21 cellular contexts compared by ENCODE assay signal in the genomic region with DNA sequence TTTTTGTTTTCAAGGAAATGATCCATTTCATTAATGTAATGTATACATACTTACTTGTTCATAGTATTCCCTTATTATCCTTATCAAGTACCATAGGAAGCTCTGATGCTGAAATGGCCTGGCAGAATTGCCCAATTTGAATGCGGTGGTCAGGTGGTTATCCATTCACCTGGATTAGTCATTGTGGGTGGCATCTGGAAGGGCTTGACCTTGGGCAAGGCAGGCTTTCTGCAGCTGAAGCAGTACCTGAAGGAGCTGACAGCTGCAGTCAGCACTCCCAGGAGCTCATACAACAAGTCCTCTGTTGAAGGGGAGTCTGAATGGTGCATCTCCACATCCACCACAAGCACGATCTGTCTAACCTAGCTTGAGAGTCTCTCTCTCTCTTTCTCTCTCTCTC. TPM values are rescaled to one million over a fixed set of nuclear protein-coding genes. Genes with fewer than 3 reads are reported as not detected.
"Had no signal": no experiment of that assay in that cellular context is flagged by ENCODE, and none has a peak within 500 bp of the region (broad histone marks: within the 10 kb centered on the region; RNA-seq: fewer than 3 reads in every experiment).

No MANE protein-coding gene starts in this region.

- H3K27ac ChIP-seq: adrenal gland, heart left ventricle, neural progenitor cell, sigmoid colon, spleen, WERI-Rb-1 had no signal

- H3K4me3 ChIP-seq: adrenal gland, heart left ventricle, lung, neural progenitor cell, sigmoid colon, spleen had no signal

- H3K4me1 ChIP-seq: adrenal gland, heart left ventricle, sigmoid colon, spleen had no signal

- H3K27me3 ChIP-seq: adrenal gland, neural progenitor cell, sigmoid colon had no signal

- H3K36me3 ChIP-seq: adrenal gland, heart left ventricle, neural progenitor cell, sigmoid colon, spleen, WERI-Rb-1 had no signal

- H3K9me3 ChIP-seq: adrenal gland, heart left ventricle, sigmoid colon, spleen had no signal

- DNase-seq: activated CD4-positive, alpha-beta memory T cell treated with anti-CD3 and anti-CD28 coated beads, Interleukin-2, amount 10 ng/mL, durations not matched to agents 7 days and 5 days; activated naive CD4-positive, alpha-beta T cell treated with anti-CD3 and anti-CD28 coated beads, Interleukin-2, amount 50 U/mL, for 16 hours; activated T-cell treated with anti-CD3 and anti-CD28 coated beads, Interleukin-2, amount 50 U/mL, for 24 hours; adrenal gland; central memory CD4-positive, alpha-beta T cell; effector CD8-positive, alpha-beta T cell; heart left ventricle; left colon; midbrain; naive B cell; sigmoid colon; spleen; stimulated activated naive CD8-positive, alpha-beta T cell treated with anti-CD3 and anti-CD28 coated beads, Interleukin-15, amount 100 ng/mL, for 72 hours; WERI-Rb-1 had no signal

- ATAC-seq: heart left ventricle; left colon; stimulated activated naive CD8-positive, alpha-beta T cell treated with anti-CD3 and anti-CD28 coated beads, Interleukin-15, amount 100 ng/mL, for 72 hours had no signal

RNA-seq across cellular contexts. Expression of a gene that starts 12.2 kb away (rescaled TPM):
- total RNA-seq: activated CD4-positive, alpha-beta memory T cell treated with anti-CD3 and anti-CD28 coated beads, Interleukin-2, amount 10 ng/mL, durations not matched to agents 7 days and 5 days; adrenal gland; endothelial cell of umbilical vein; fibroblast of lung; frontal cortex; heart left ventricle; left colon; lung; osteocyte; sigmoid colon; spleen; urinary bladder had no signal

RNA-seq across cellular contexts. Expression of a gene that starts 15.5 kb away (rescaled TPM):
- total RNA-seq: activated CD4-positive, alpha-beta memory T cell treated with anti-CD3 and anti-CD28 coated beads, Interleukin-2, amount 10 ng/mL, durations not matched to agents 7 days and 5 days; adrenal gland; endothelial cell of umbilical vein; fibroblast of lung; frontal cortex; heart left ventricle; left colon; lung; osteocyte; sigmoid colon; spleen; urinary bladder had no signal

RNA-seq across cellular contexts. Expression of a gene that starts 26.2 kb away (rescaled TPM):
- total RNA-seq: activated CD4-positive, alpha-beta memory T cell treated with anti-CD3 and anti-CD28 coated beads, Interleukin-2, amount 10 ng/mL, durations not matched to agents 7 days and 5 days; adrenal gland; endothelial cell of umbilical vein; fibroblast of lung; frontal cortex; heart left ventricle; left colon; lung; osteocyte; sigmoid colon; spleen; urinary bladder had no signal
